In the genomic region with DNA sequence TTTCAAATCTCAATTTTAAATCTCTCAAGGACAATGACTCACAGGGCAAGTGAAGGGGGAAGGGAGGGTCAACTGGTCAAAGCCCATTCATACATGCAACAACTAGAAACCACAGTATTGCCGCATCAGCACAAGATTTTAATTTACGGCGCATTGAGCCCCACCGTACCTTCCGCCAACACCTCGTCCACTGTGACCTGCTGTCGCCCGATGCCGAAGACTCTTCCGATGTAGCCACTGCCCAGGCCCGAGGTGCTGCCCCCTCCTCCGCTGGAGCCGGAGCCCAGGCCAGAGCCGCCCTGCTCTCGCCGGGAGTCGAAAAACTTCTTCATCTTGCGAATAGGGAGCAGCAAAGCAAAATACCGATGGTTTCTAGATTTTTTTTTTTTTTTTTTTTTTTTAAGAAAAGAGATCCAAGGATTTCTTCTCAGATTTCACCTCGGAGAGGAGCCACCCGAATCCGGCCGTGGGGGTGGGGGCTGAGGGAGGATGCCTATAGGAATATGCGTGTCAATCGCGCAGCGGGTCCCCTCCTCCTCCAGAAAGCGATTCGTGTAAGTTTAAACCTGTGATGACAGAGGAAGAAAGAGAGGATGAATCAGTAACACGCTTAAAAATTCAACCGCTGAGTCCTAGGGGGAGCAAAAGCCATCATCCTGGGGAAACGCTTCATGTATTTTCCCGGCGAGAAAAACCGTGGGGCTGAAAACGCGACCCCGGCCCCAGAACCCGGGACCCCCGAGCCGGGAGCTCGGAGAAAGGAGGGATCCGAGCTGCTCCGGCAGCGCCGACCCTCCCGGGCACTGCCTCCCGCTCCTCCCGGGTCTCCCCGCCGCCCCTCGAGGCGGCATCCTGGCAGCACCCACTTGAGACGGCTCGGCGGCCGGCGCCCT, we compare ENCODE assay signal across 8 cellular contexts. TPM values are rescaled to one million over a fixed set of nuclear protein-coding genes. Genes with fewer than 3 reads are reported as not detected.
A peak's percentile ranks its signal among the peaks of the same experiment; 100 is the strongest.
DNase-seq lines count a peak whose midpoint lies in the region; ATAC-seq and TF ChIP-seq lines count a peak whose summit lies in the region.

No MANE protein-coding gene starts in this region.

- H3K79me1 ChIP-seq in neuronal stem cell (ENCODE audit: low read depth, low read length) = peaks cover 4% of the 10 kb centered on the region

- H3K23ac ChIP-seq in neuronal stem cell (ENCODE audit: low read depth, low read length, poor library complexity) = no peak overlapping the region

- H4K8ac ChIP-seq in neuronal stem cell (ENCODE audit: low read depth, low read length) = no peak overlapping the region

- no peak overlapping the region for H2AK5ac ChIP-seq in neuronal stem cell (ENCODE audit: low read depth, low read length)

- H3K27me3 ChIP-seq in neuronal stem cell (ENCODE audit: control insufficient read depth in 3 of 3, insufficient read depth in 3 of 3, low read depth in 1 of 3, low read length in 3 of 3) (no peaks in the 10 kb centered on the region), thoracic aorta (replicated peaks; ENCODE audit: insufficient read depth) (no peaks in the 10 kb centered on the region)

- no peak overlapping the region for H2BK15ac ChIP-seq in neuronal stem cell (ENCODE audit: low read length)

- WGBS in neuronal stem cell (ENCODE audit: extremely low coverage in 2 of 2, insufficient read length in 2 of 2, insufficient replicate concordance in 1 of 2), 2 donors = no CpG with 5 or more reads among the region's 58 CpGs

- no peak overlapping the region for H3K14ac ChIP-seq in neuronal stem cell (ENCODE audit: low read length)

- H3K27ac ChIP-seq in neuronal stem cell (replicated peaks; ENCODE audit: low read length) = peak overlapping the region; percentile 66
- peak overlapping the region; percentile 96 to 97 for H3K27ac ChIP-seq in thoracic aorta

- H2BK12ac ChIP-seq in neuronal stem cell (ENCODE audit: low read length) = no peak overlapping the region

- H3K4me1 ChIP-seq in neuronal stem cell (ENCODE audit: control insufficient read depth in 2 of 2, insufficient read depth in 1 of 2, low read depth in 1 of 2, low read length in 2 of 2) = peaks cover 14 to 16% of the 10 kb centered on the region in 2 donors
- H3K4me1 ChIP-seq in thoracic aorta (ENCODE audit: control insufficient read depth in 1 of 2, low read depth in 2 of 2) = peaks cover 33 to 61% of the 10 kb centered on the region in 2 donors

- peak overlapping the region; percentile 60 for H3K4me2 ChIP-seq in neuronal stem cell (ENCODE audit: insufficient read depth, low read length, poor library complexity, severe bottlenecking)

- peak overlapping the region; percentile 83 for H3K9ac ChIP-seq in neuronal stem cell (ENCODE audit: low read depth, low read length, poor library complexity)

- peak overlapping the region; percentile 100 for H2AFZ ChIP-seq in neuronal stem cell (ENCODE audit: low read length)

- ATAC-seq in thoracic aorta (ENCODE audit: insufficient number of reproducible peaks, low FRiP score, low read depth) (peak; percentile 33), HG03457 (IDR thresholded peaks at IDR 0.05; ENCODE audit: unreplicated experiment) (no peak)

- peak overlapping the region; percentile 87 for H3K18ac ChIP-seq in neuronal stem cell (ENCODE audit: low read length)

- peak overlapping the region; percentile 85 for H2BK5ac ChIP-seq in neuronal stem cell (ENCODE audit: low read length)

- H3K36me3 ChIP-seq in neuronal stem cell (replicated peaks in 1 of 2; ENCODE audit: control insufficient read depth in 2 of 2, insufficient read depth in 2 of 2, low read length in 2 of 2) (peaks cover 0 to 10% of the 10 kb centered on the region in 2 donors), thoracic aorta (no peaks in the 10 kb centered on the region)

- H2BK120ac ChIP-seq in neuronal stem cell (ENCODE audit: low read depth, low read length) = no peak overlapping the region

- H3K9me3 ChIP-seq in neuronal stem cell (replicated peaks in 1 of 2; ENCODE audit: control insufficient read depth in 2 of 2, insufficient read depth in 1 of 2, low read depth in 1 of 2, low read length in 2 of 2) (peaks cover 0 to 3% of the 10 kb centered on the region in 2 donors), thoracic aorta (no peaks in the 10 kb centered on the region)

- no peak overlapping the region for H4K91ac ChIP-seq in neuronal stem cell (ENCODE audit: low read depth, low read length, poor library complexity)

- in situ Hi-C loops in Caki2 (cut with HindIII; ENCODE audit: low pct_unique_long_range_greater_than_20kb, low sequenced_read_pairs) = no loop called here

- H3K4me3 ChIP-seq in foreskin fibroblast (ENCODE audit: low read depth in 1 of 2, low read length in 2 of 2) (peak overlapping the region; percentile 93 to 96), neuronal stem cell (ENCODE audit: low read length in 2 of 2) (peak overlapping the region; percentile 96 to 98), thoracic aorta (peak overlapping the region; percentile 95)

- H3K4ac ChIP-seq in neuronal stem cell (ENCODE audit: low read length) = no peak overlapping the region

- no peak for TF ChIP-seq CTCF in foreskin fibroblast (IDR thresholded peaks at IDR 0.05; ENCODE audit: low read depth, low read length)
- TF ChIP-seq CTCF in thoracic aorta (IDR thresholded peaks at IDR 0.05) = no peak

- DNase-seq in Caki2 (ENCODE audit: low read depth) (peak; percentile 61), HK-2 (ENCODE audit: unreplicated experiment) (peak; percentile 68), RPMI8226 (peak; percentile 42), foreskin fibroblast (peak; percentile 80 to 92), neuronal stem cell (ENCODE audit: low spot score) (peak; percentile 50), thoracic aorta (ENCODE audit: low spot score) (peak; percentile 43)
- peak; percentile 25 for DNase-seq in activated gamma-delta T cell treated with anti-CD3 and anti-CD28 coated beads, Interleukin-2, amount 50 U/mL, for 16 hours (ENCODE audit: low read depth)

RNA-seq across cellular contexts. Expression of a gene that starts 0.6 kb away (rescaled TPM):
- 15.9 and 19.1 TPM in 2 replicates for total RNA-seq in Caki2 (2014; rRNA removed; shearing (Covaris generic); ENCODE audit: low replicate concordance)
- 16.3 TPM for polyA plus RNA-seq in neuronal stem cell (2013, experiment 1 of 2)
- 17.1 TPM for polyA plus RNA-seq in neuronal stem cell (2013, experiment 2 of 2)
- total RNA-seq in thoracic aorta = 10 to 100 TPM; 55.2 to 77.9 TPM

Comparison
In these comparisons a context has a peak if more than half of its experiments do, and no peak if none do; other contexts are left out.
1. DNase-seq: peak in every context shown above with its lines; median percentile 86 in foreskin fibroblast; 68 in HK-2; 61 in Caki2; 50 in neuronal stem cell; 43 in thoracic aorta; 42 in RPMI8226; 25 in activated gamma-delta T cell treated with anti-CD3 and anti-CD28 coated beads, Interleukin-2, amount 50 U/mL, for 16 hours.